ENCODE assay signal across 8 cellular contexts in genomic region chr15:100671858-100672543, GRCh38.
A peak's percentile ranks its signal among the peaks of the same experiment; 100 is the strongest.
DNase-seq lines count a peak whose midpoint lies in the region; ATAC-seq, FAIRE-seq and TF ChIP-seq lines count a peak whose summit lies in the region.

No MANE protein-coding gene starts in this region.

- no peak for DNase-seq in AG09309 (ENCODE audit: low read depth)
- DNase-seq in HTR-8/SVneo (ENCODE audit: insufficient read length, low spot score) = peak; percentile 71
- DNase-seq in amniotic epithelial cell (ENCODE audit: low read depth) = peak; percentile 61
- DNase-seq in kidney tubule cell (ENCODE audit: low spot score) = peak; percentile 40
- no peak for DNase-seq in GM19240 (ENCODE audit: insufficient read length, low spot score)
- DNase-seq in HUDEP-2 (lab: John Stamatoyannopoulos, UW; ENCODE audit: unreplicated experiment in 76 of 76) = no peak
- DNase-seq in NCI-H1105 treated with DMSO at 0.1 percent for 48 hours (lab: John Stamatoyannopoulos, UW) = no peak

- peak; percentile 88 for TF ChIP-seq CTCF in AG09309 (IDR thresholded peaks at IDR 0.05; ENCODE audit: control insufficient read depth, insufficient read depth, low read depth, low read length, missing control alignments)

- ATAC-seq in HG03196 (IDR thresholded peaks at IDR 0.05; ENCODE audit: unreplicated experiment) = no peak

- H3K4me3 ChIP-seq in AG09309 (ENCODE audit: control insufficient read depth, low read depth, low read length) = peak overlapping the region; percentile 3

- peak; percentile 95 for FAIRE-seq in HTR-8/SVneo (lab: Jason Lieb, UNC)

Comparison
In these comparisons a context has a peak if more than half of its experiments do, and no peak if none do; other contexts are left out.
1. DNase-seq: peak in HTR-8/SVneo (single experiment), amniotic epithelial cell (single experiment) and kidney tubule cell (single experiment); none in AG09309 (single experiment), GM19240 (single experiment), HUDEP-2 (0 of 76) and NCI-H1105 treated with DMSO at 0.1 percent for 48 hours (single experiment).